Comparison of ENCODE assay signal across 8 cellular contexts in genomic region chr1:146012703-146013565, GRCh38. TPM values are rescaled to one million over a fixed set of nuclear protein-coding genes. Genes with fewer than 3 reads are reported as not detected.
DNase-seq lines count a peak whose midpoint lies in the region; ATAC-seq and TF ChIP-seq lines count a peak whose summit lies in the region.

No MANE protein-coding gene starts in this region.

- WGBS in ovary, 3 donors: 8 to 15% (median 13%) methylated on average over 4 of the region's 4 CpGs

- H3K36me3 ChIP-seq in NT2/D1 (ENCODE audit: insufficient read depth, insufficient read length, low read length): no peaks in the 10 kb centered on the region
- H3K36me3 ChIP-seq in ovary: no peaks in the 10 kb centered on the region

- H3K9ac ChIP-seq in NT2/D1 (ENCODE audit: insufficient read length, low read depth): no peak overlapping the region

- H3K4me3 ChIP-seq in NT2/D1 (ENCODE audit: insufficient read length, low read depth) (no peak overlapping the region), ovary (no peak overlapping the region)

- peak; percentile 69 for DNase-seq in DMS153 (lab: John Stamatoyannopoulos, UW)
- DNase-seq in HuH-7 (ENCODE audit: low spot score): peak; percentile 55
- peak; percentile 56 for DNase-seq in NT2/D1 (ENCODE audit: low read depth, low spot score)
- peak; percentile 49 for DNase-seq in activated T-helper 1 cell treated with anti-CD3 and anti-CD28 coated beads, Interleukin-12 subunit alpha, Interleukin-12 subunit beta, Interleukin-2, Interleukin-4 antibody, amounts not matched to agents 30 ng/mL and 10 ng/mL and 1 ng/mL, durations not matched to agents 14 hours and 24 hours and 36 hours (ENCODE audit: low spot score)
- DNase-seq in foreskin melanocyte: peak; percentile 65
- DNase-seq in ovary: peak in 2 of 5 donors; percentile 36 to 63

- ATAC-seq in HG02798 (IDR thresholded peaks at IDR 0.05; ENCODE audit: poor library complexity, unreplicated experiment): no peak
- ATAC-seq in GM18873 (IDR thresholded peaks at IDR 0.05; ENCODE audit: low FRiP score, unreplicated experiment): no peak

- H3K4me1 Mint-ChIP-seq in activated T-helper 1 cell treated with anti-CD3 and anti-CD28 coated beads, Interleukin-12 subunit alpha, Interleukin-12 subunit beta, Interleukin-2, Interleukin-4 antibody, amounts not matched to agents 30 ng/mL and 10 ng/mL and 1 ng/mL, durations not matched to agents 14 hours and 24 hours and 36 hours (ENCODE audit: low read depth): peaks cover 13% of the 10 kb centered on the region

- no peaks in the 10 kb centered on the region for H3K36me3 Mint-ChIP-seq in activated T-helper 1 cell treated with anti-CD3 and anti-CD28 coated beads, Interleukin-12 subunit alpha, Interleukin-12 subunit beta, Interleukin-2, Interleukin-4 antibody, amounts not matched to agents 30 ng/mL and 10 ng/mL and 1 ng/mL, durations not matched to agents 14 hours and 24 hours and 36 hours (ENCODE audit: low read depth)

- no peaks in the 10 kb centered on the region for H3K27me3 ChIP-seq in NT2/D1 (ENCODE audit: insufficient read depth, insufficient read length)
- H3K27me3 ChIP-seq in ovary: no peaks in the 10 kb centered on the region

- H3K9me3 Mint-ChIP-seq in activated T-helper 1 cell treated with anti-CD3 and anti-CD28 coated beads, Interleukin-12 subunit alpha, Interleukin-12 subunit beta, Interleukin-2, Interleukin-4 antibody, amounts not matched to agents 30 ng/mL and 10 ng/mL and 1 ng/mL, durations not matched to agents 14 hours and 24 hours and 36 hours: no peaks in the 10 kb centered on the region

- intact Hi-C loops in activated T-helper 1 cell treated with anti-CD3 and anti-CD28 coated beads, Interleukin-12 subunit alpha, Interleukin-12 subunit beta, Interleukin-2, Interleukin-4 antibody, amounts not matched to agents 30 ng/mL and 10 ng/mL and 1 ng/mL, durations not matched to agents 14 hours and 24 hours and 36 hours (cut with micrococcal nuclease): loop anchor here (1.0 to 2.0 kb wide), 4 partner anchors 26 to 167 kb away; no protein-coding TSS in a partner anchor
- intact Hi-C loops in ovary (cut with DNase I): loop anchor here in 3 of 4 donors (2.0 to 10.0 kb wide), 3 partner anchors 36 to 168 kb away; partner anchors contain the start of gene NUDT17 (in 3 of the 3)

- H3K27me3 Mint-ChIP-seq in activated T-helper 1 cell treated with anti-CD3 and anti-CD28 coated beads, Interleukin-12 subunit alpha, Interleukin-12 subunit beta, Interleukin-2, Interleukin-4 antibody, amounts not matched to agents 30 ng/mL and 10 ng/mL and 1 ng/mL, durations not matched to agents 14 hours and 24 hours and 36 hours (ENCODE audit: insufficient read depth): peaks cover 34% of the 10 kb centered on the region

- H3K27ac Mint-ChIP-seq in activated T-helper 1 cell treated with anti-CD3 and anti-CD28 coated beads, Interleukin-12 subunit alpha, Interleukin-12 subunit beta, Interleukin-2, Interleukin-4 antibody, amounts not matched to agents 30 ng/mL and 10 ng/mL and 1 ng/mL, durations not matched to agents 14 hours and 24 hours and 36 hours: no peak overlapping the region

- no peak for TF ChIP-seq POLR2A in ovary (IDR thresholded peaks at IDR 0.05)

- H3K4me3 Mint-ChIP-seq in activated T-helper 1 cell treated with anti-CD3 and anti-CD28 coated beads, Interleukin-12 subunit alpha, Interleukin-12 subunit beta, Interleukin-2, Interleukin-4 antibody, amounts not matched to agents 30 ng/mL and 10 ng/mL and 1 ng/mL, durations not matched to agents 14 hours and 24 hours and 36 hours: no peak overlapping the region

- TF ChIP-seq EP300 in ovary (IDR thresholded peaks at IDR 0.05): no peak

- H3K9me3 ChIP-seq in NT2/D1 (ENCODE audit: insufficient read depth, low read length) (no peaks in the 10 kb centered on the region), ovary (no peaks in the 10 kb centered on the region)

- peak; percentile 39 to 91 (median 84) for TF ChIP-seq CTCF in ovary (IDR thresholded peaks at IDR 0.05)

- no peak overlapping the region for H3K27ac ChIP-seq in ovary

- H3K4me1 ChIP-seq in NT2/D1 (ENCODE audit: insufficient read depth, insufficient read length): no peaks in the 10 kb centered on the region
- H3K4me1 ChIP-seq in ovary (ENCODE audit: insufficient read depth): peaks cover 4% of the 10 kb centered on the region

RNA-seq across cellular contexts. Expression of gene HJV, which starts 8.6 kb away (rescaled TPM):
- not detected in 2 replicates for total RNA-seq in activated T-helper 1 cell treated with anti-CD3 and anti-CD28 coated beads, Interleukin-12 subunit alpha, Interleukin-12 subunit beta, Interleukin-2, Interleukin-4 antibody, amounts not matched to agents 30 ng/mL and 10 ng/mL and 1 ng/mL, durations not matched to agents 14 hours and 24 hours and 36 hours
- total RNA-seq in ovary: not detected
- polyA plus RNA-seq in ovary: not detected

RNA-seq across cellular contexts. Expression of gene TXNIP, which starts 16.6 kb away (rescaled TPM):
- 107 and 108 TPM in 2 replicates for total RNA-seq in activated T-helper 1 cell treated with anti-CD3 and anti-CD28 coated beads, Interleukin-12 subunit alpha, Interleukin-12 subunit beta, Interleukin-2, Interleukin-4 antibody, amounts not matched to agents 30 ng/mL and 10 ng/mL and 1 ng/mL, durations not matched to agents 14 hours and 24 hours and 36 hours
- total RNA-seq in ovary: 1,000 to 10,000 TPM in 1 of 7 donors, 100 to 1,000 TPM in 6; 335 to 1,406 (median 617) TPM
- polyA plus RNA-seq in ovary: 1,000 to 10,000 TPM in 1 of 2 donors, 100 to 1,000 TPM in 1; 570 to 1,154 TPM

RNA-seq across cellular contexts. Expression of gene POLR3GL, which starts 48.4 kb away (rescaled TPM):
- 10.6 and 11.6 TPM in 2 replicates for total RNA-seq in activated T-helper 1 cell treated with anti-CD3 and anti-CD28 coated beads, Interleukin-12 subunit alpha, Interleukin-12 subunit beta, Interleukin-2, Interleukin-4 antibody, amounts not matched to agents 30 ng/mL and 10 ng/mL and 1 ng/mL, durations not matched to agents 14 hours and 24 hours and 36 hours
- 10 to 100 TPM; 16.7 to 27.9 (median 23.4) TPM for total RNA-seq in ovary
- 10 to 100 TPM; 40.6 to 51.4 TPM for polyA plus RNA-seq in ovary

RNA-seq across cellular contexts. Expression of gene ANKRD34A, which starts 48.6 kb away (rescaled TPM):
- 4.8 and 5.1 TPM in 2 replicates for total RNA-seq in activated T-helper 1 cell treated with anti-CD3 and anti-CD28 coated beads, Interleukin-12 subunit alpha, Interleukin-12 subunit beta, Interleukin-2, Interleukin-4 antibody, amounts not matched to agents 30 ng/mL and 10 ng/mL and 1 ng/mL, durations not matched to agents 14 hours and 24 hours and 36 hours
- 1 to 10 TPM in 6 of 7 donors, under 1 TPM in 1; 0.48 to 5.2 (median 3.1) TPM for total RNA-seq in ovary
- polyA plus RNA-seq in ovary: under 1 TPM; 0.50 to 0.62 TPM

RNA-seq across cellular contexts. Expression of gene LIX1L, which starts 55.1 kb away (rescaled TPM):
- total RNA-seq in activated T-helper 1 cell treated with anti-CD3 and anti-CD28 coated beads, Interleukin-12 subunit alpha, Interleukin-12 subunit beta, Interleukin-2, Interleukin-4 antibody, amounts not matched to agents 30 ng/mL and 10 ng/mL and 1 ng/mL, durations not matched to agents 14 hours and 24 hours and 36 hours: 30.3 and 32.2 TPM in 2 replicates
- 100 to 1,000 TPM in 1 of 7 donors, 10 to 100 TPM in 6; 37.9 to 102 (median 73.9) TPM for total RNA-seq in ovary
- polyA plus RNA-seq in ovary: 10 to 100 TPM; 28.7 to 52.6 TPM
